Comparison of ENCODE assay signal across 25 cellular contexts in genomic region chr1:24790490-24790889, GRCh38.
"Had no signal": no experiment of that assay in that cellular context is flagged by ENCODE, and none has a peak within 500 bp of the region (broad histone marks: within the 10 kb centered on the region; RNA-seq: fewer than 3 reads in every experiment).

No MANE protein-coding gene starts in this region.

- H3K9ac ChIP-seq: SK-N-SH had no signal

- ATAC-seq: activated naive CD4-positive, alpha-beta T cell treated with anti-CD3 and anti-CD28 coated beads, Interleukin-2, amount 50 U/mL, for 72 hours; activated naive CD8-positive, alpha-beta T cell treated with anti-CD3 and anti-CD28 coated beads, Interleukin-2, amount 50 U/mL, for 24 hours; activated T-cell treated with anti-CD3 and anti-CD28 coated beads, Interleukin-2, amount 50 U/mL, for 4 hours had no signal

- H3K27ac ChIP-seq: RWPE1, SJCRH30, VCaP had no signal

- H3K4me3 ChIP-seq: Peyer's patch, SJCRH30 had no signal

- DNase-seq: activated CD4-positive, alpha-beta memory T cell treated with anti-CD3 and anti-CD28 coated beads for 36 hours; activated CD4-positive, alpha-beta T cell treated with anti-CD3 and anti-CD28 coated beads, Interleukin-2, amount 10 ng/mL, durations not matched to agents 7 days and 5 days; activated CD4-positive, CD25-positive, alpha-beta regulatory T cell; activated CD8-positive, alpha-beta memory T cell treated with anti-CD3 and anti-CD28 coated beads for 24 hours; activated effector memory CD4-positive, alpha-beta T cell treated with anti-CD3 and anti-CD28 coated beads, Interleukin-2, amount 50 U/mL, for 16 hours; activated naive CD4-positive, alpha-beta T cell treated with Interleukin-2 at 50 U/mL for 16 hours; activated naive CD8-positive, alpha-beta T cell treated with anti-CD3 and anti-CD28 coated beads, Interleukin-2, amount 50 U/mL, for 24 hours; activated T-cell treated with anti-CD3 and anti-CD28 coated beads, Interleukin-2, amount 50 U/mL, for 4 hours; amniotic stem cell; NCI-H1092 treated with DMSO at 0.1 percent for 48 hours; NCI-H1417 treated with DMSO at 0.1 percent for 48 hours; NCI-H1694; NCI-H2029 treated with DMSO at 0.1 percent for 48 hours; NCI-H510A treated with DMSO at 0.1 percent for 48 hours; NCI-H69; NK-92 treated with Interleukin-12 subunit alpha and Interleukin-12 subunit beta, amount 100 ng/mL, for 24 hours; OCI-M1; Peyer's patch; Right ventricle myocardium superior; SJCRH30; SK-N-SH; T-helper 1 cell had no signal

- H3K36me3 ChIP-seq: Peyer's patch, SJCRH30 had no signal

- H3K9me3 ChIP-seq: Peyer's patch, SJCRH30, SK-N-SH had no signal

- H3K4me1 ChIP-seq: SJCRH30 had no signal

- H3K27me3 ChIP-seq: Peyer's patch, SJCRH30 had no signal

- H3K4me2 ChIP-seq: SK-N-SH had no signal
